9 cellular contexts compared by ENCODE assay signal in the genomic region with DNA sequence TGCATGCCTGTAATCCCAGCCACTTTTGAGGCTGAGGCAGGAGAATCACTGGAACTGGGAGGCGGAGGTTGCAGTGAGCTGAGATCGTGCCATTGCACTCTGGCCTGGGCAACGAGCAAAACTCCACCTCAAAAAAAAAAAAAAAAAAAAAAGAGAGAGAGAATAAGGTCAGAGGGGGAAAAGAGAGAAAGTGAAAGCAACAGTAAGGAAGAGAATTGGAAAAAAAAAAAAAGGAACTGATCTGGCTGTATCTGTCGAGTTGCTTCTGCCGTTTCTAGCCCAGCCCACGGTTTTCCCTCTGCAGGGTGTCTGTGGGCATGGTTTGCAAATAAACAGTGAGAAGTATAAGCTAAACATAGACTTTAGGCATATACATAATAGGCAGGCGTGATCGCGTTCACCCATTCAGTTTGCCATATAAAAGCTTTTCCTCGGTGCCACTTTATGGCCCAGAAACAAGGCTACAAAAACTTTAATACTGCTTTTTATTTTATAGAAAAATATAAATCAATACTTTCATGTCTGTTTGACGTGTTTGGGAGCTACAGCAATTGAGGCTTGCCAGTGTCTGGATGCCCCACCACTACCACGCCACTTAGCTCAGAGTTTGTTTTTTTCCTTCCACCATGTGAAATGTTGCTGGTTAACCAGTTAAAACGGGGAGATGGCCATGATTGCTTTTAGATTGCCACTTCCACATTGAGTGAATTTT.
A peak's percentile ranks its signal among the peaks of the same experiment; 100 is the strongest.
DNase-seq lines count a peak whose midpoint lies in the region; TF ChIP-seq lines count a peak whose summit lies in the region.
"Had no signal": no experiment of that assay in that cellular context is flagged by ENCODE, and none has a peak within 500 bp of the region (broad histone marks: within the 10 kb centered on the region; RNA-seq: fewer than 3 reads in every experiment).

No MANE protein-coding gene starts in this region.

- TF ChIP-seq CTCF in MCF 10A (IDR thresholded peaks at IDR 0.05; ENCODE audit: unreplicated experiment) = no peak

- DNase-seq in NCI-H2107 treated with DMSO at 0.1 percent for 48 hours (lab: John Stamatoyannopoulos, UW; ENCODE audit: unreplicated experiment) (peak; percentile 17), NCI-H2107 (lab: John Stamatoyannopoulos, UW) (no peak), MV-4-11 (lab: John Stamatoyannopoulos, UW) (peak; percentile 91), caudate nucleus (lab: John Stamatoyannopoulos, UW) (no peak), pons (ENCODE audit: low spot score) (peak; percentile 61), A172 (ENCODE audit: low spot score) (no peak), MCF 10A (ENCODE audit: unreplicated experiment) (no peak), HuH-7.5 (ENCODE audit: low spot score) (no peak)
- DNase-seq: activated CD4-positive, CD25-positive, alpha-beta regulatory T cell had no signal

- peaks cover 4% of the 10 kb centered on the region for H3K4me1 Mint-ChIP-seq in MCF 10A (ENCODE audit: insufficient read depth, unreplicated experiment)

- intact Hi-C loops in MCF 10A (cut with micrococcal nuclease) = no loop called here

- no peaks in the 10 kb centered on the region for H3K27me3 Mint-ChIP-seq in MCF 10A (ENCODE audit: insufficient read depth, unreplicated experiment)

- CTCF ChIA-PET in MCF 10A (lab: Yijun Ruan, JAX) = interaction anchor here (0.6 kb wide), 1 partner anchor 142 kb away, joined by 3 read pairs; no protein-coding TSS in a partner anchor

- no peak overlapping the region for H3K27ac Mint-ChIP-seq in MCF 10A (ENCODE audit: low read depth, unreplicated experiment)

- POLR2A ChIA-PET in MCF 10A (lab: Yijun Ruan, JAX) = interaction anchor here (0.6 kb wide), 1 partner anchor 39 kb away, joined by 3 read pairs; no protein-coding TSS in a partner anchor

- H3K9me3 Mint-ChIP-seq in MCF 10A (ENCODE audit: unreplicated experiment) = no peaks in the 10 kb centered on the region

- peak overlapping the region; percentile 7 for H3K27ac ChIP-seq in caudate nucleus (ENCODE audit: low read depth, low read length)

- no TSS peak for BruUV-seq in MCF 10A (replicated peaks; lab: Mats Ljungman, UMichigan)

- no peak overlapping the region for H3K4me3 Mint-ChIP-seq in MCF 10A (ENCODE audit: unreplicated experiment)

- H3K36me3 Mint-ChIP-seq in MCF 10A (ENCODE audit: insufficient read depth, unreplicated experiment) = peaks cover 7% of the 10 kb centered on the region

Comparison
In these comparisons a context has a peak if more than half of its experiments do, and no peak if none do; other contexts are left out.
1. DNase-seq: peak in NCI-H2107 treated with DMSO at 0.1 percent for 48 hours (single experiment), MV-4-11 (single experiment) and pons (single experiment); none in NCI-H2107 (single experiment), caudate nucleus (0 of 61), A172 (single experiment), MCF 10A (single experiment) and HuH-7.5 (single experiment).